8 cellular contexts compared by ENCODE assay signal in the genomic region with DNA sequence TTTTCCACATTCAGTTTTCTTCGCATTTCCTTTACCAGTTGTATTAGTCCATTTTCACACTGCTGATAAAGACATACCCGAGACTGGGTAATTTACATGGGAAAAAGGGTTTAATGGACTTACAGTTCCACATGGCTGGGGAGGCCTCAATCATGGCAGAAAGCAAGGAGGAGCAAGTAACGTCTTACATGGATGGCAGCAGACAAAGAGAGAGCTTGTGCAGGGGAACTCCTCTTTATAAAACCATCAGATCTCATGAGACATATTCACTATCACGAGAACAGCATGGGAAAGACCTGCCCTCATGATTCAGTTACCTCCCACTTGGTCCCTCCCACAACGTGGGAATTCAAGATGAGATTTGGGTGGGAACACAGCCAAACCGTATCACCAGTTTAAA. TPM values are rescaled to one million over a fixed set of nuclear protein-coding genes. Genes with fewer than 3 reads are reported as not detected.
"Had no signal": no experiment of that assay in that cellular context is flagged by ENCODE, and none has a peak within 500 bp of the region (broad histone marks: within the 10 kb centered on the region; RNA-seq: fewer than 3 reads in every experiment).

No MANE protein-coding gene starts in this region.

RNA-seq across cellular contexts. Expression of a gene that starts 59.1 kb away (rescaled TPM):
- total RNA-seq: LHCN-M2, MCF 10A, NCI-H460, OCI-LY7, PC-9, Right ventricle myocardium superior, RPMI7951, SJSA1 had no signal
